ENCODE assay signal across 13 cellular contexts in the genomic region with DNA sequence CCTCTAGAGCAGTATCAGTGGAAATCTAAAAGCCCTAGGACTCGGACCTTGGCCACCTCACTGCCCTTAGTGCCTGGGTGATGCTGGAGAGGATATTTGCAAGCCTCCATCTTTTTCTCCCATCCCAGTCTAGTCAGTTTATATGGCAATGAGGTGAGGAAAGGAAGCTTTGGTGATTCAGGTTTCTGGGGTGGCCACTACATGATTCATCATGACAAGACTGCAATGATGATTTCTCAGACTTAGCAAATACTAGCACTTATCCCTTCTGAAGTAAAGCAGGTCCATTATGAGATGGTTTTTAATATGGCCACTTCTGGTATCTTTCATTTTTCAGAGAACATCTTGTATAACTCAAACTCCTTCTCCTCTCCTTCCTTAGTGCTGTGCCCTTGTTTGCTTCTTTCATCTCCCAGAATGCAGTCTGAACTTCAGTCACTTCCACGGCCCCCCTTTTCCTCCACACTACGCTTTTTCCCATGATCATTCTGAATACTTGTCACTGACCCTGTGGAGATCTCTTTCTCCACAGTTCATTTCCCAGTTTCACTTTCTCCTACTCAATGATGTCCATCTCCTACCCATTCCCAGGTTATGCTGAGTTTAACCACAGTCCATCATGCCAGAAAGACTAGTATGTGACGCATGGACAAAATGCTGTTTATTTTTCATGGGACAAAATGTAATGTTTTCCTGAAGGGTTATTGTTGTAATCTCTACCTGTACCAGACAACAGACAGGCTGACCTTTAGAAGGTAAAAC. TPM values are rescaled to one million over a fixed set of nuclear protein-coding genes. Genes with fewer than 3 reads are reported as not detected.
"Had no signal": no experiment of that assay in that cellular context is flagged by ENCODE, and none has a peak within 500 bp of the region (broad histone marks: within the 10 kb centered on the region; RNA-seq: fewer than 3 reads in every experiment).

No MANE protein-coding gene starts in this region.

RNA-seq across cellular contexts. Expression of gene TERB2, which starts 57.4 kb away (rescaled TPM):
- total RNA-seq: activated CD4-positive, alpha-beta T cell treated with anti-CD3 and anti-CD28 coated beads, Interleukin-2, amount 10 ng/mL, durations not matched to agents 7 days and 5 days; activated naive CD4-positive, alpha-beta T cell treated with anti-CD3 and anti-CD28 coated beads for 36 hours; esophagus muscularis mucosa; gastrocnemius medialis; left cardiac atrium; lower leg skin; mucosa of descending colon; pancreas; pulmonary artery endothelial cell; T-helper 17 cell; temporal lobe; transverse colon; vagina had no signal
- polyA plus RNA-seq: pancreas had no signal
